Comparison of ENCODE assay signal across 14 cellular contexts in the genomic region with DNA sequence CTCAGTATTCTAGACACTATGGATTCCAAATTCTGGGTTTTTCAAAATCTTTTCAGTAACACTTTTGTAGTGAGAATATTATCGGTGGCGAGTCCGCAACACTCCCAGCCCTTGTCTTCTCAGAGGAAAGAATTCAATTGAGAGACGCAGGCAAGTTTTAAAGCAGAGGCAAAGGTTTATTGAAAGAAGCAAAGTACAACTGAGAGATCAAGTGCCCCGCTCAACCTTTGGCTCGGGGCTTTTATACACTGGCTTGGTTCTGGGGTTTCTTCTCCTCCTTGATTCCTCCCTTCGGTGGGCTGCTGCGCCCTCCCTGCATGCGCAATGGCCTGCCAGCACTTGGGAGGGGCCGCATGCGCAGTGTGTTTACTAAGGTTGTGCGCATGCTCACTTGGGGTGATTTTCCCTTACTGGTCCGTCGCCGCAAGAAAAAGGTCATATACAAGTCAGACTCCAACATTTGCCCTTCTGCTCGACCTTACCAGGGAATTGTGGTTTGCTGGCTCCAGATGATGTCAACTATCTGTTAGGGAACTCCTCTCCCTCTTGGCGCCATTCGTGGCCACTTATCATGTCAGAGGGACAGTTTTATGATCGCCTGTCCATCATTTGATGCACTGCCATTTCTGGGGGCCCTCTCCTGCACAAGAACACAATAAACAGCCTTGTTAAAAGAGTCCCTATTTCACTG. TPM values are rescaled to one million over a fixed set of nuclear protein-coding genes. Genes with fewer than 3 reads are reported as not detected.
A peak's percentile ranks its signal among the peaks of the same experiment; 100 is the strongest.
DNase-seq lines count a peak whose midpoint lies in the region; ATAC-seq and TF ChIP-seq lines count a peak whose summit lies in the region.
"Had no signal": no experiment of that assay in that cellular context is flagged by ENCODE, and none has a peak within 500 bp of the region (broad histone marks: within the 10 kb centered on the region; RNA-seq: fewer than 3 reads in every experiment).

No MANE protein-coding gene starts in this region.

- DNase-seq in AG04450 (ENCODE audit: low read depth, low spot score) (peak; percentile 18), NCI-H2227 (lab: John Stamatoyannopoulos, UW; ENCODE audit: unreplicated experiment) (peak; percentile 74), fibroblast of mammary gland (ENCODE audit: low read depth) (peak; percentile 74), osteoblast (ENCODE audit: insufficient read length, low spot score, missing footprints) (no peak), immature natural killer cell (no peak), GM13977 (ENCODE audit: low spot score) (no peak)
- DNase-seq: activated T-cell treated with anti-CD3 and anti-CD28 coated beads, Interleukin-2, amount 50 U/mL, for 72 hours; cerebellar nuclear complex; NCI-H1694 treated with DMSO at 0.1 percent for 48 hours; stimulated activated CD4-positive, alpha-beta T cell treated with anti-CD3 and anti-CD28 coated beads, Interleukin-2, amount 100 ng/mL, for 24 hours; WERI-Rb-1 had no signal

- H3K4me2 ChIP-seq in osteoblast (ENCODE audit: insufficient read depth, low read length), result peak overlapping the region; percentile 61

- H3K27me3 Mint-ChIP-seq in immature natural killer cell (ENCODE audit: low read depth in 3 of 3), result peaks cover 0 to 8% (median 0%) of the 10 kb centered on the region in 3 donors

- peaks cover 0 to under 1% (median 0%) of the 10 kb centered on the region in 3 donors for H3K36me3 Mint-ChIP-seq in immature natural killer cell

- H3K27ac ChIP-seq in AG04450 (ENCODE audit: low read depth, low read length) (no peak overlapping the region), osteoblast (ENCODE audit: low read depth, low read length) (no peak overlapping the region)
- H3K27ac ChIP-seq: HL-60, WERI-Rb-1 had no signal

- no peak for TF ChIP-seq CTCF in AG04450 (IDR thresholded peaks at IDR 0.05; ENCODE audit: low read depth, low read length)
- no peak for TF ChIP-seq CTCF in fibroblast of mammary gland (conservative IDR thresholded peaks at IDR 0.05; ENCODE audit: control insufficient read depth, insufficient read depth, low read depth, low read length)
- TF ChIP-seq CTCF in osteoblast (IDR thresholded peaks at IDR 0.05; ENCODE audit: extremely low read depth, low read depth, low read length), result no peak
- TF ChIP-seq CTCF in GM13977 (IDR thresholded peaks at IDR 0.05; ENCODE audit: extremely low read depth, insufficient read depth, missing control alignments), result no peak

- H4K20me1 ChIP-seq in osteoblast (ENCODE audit: insufficient read depth, low read length), result no peaks in the 10 kb centered on the region

- ATAC-seq in HG03025 (IDR thresholded peaks at IDR 0.05; ENCODE audit: low FRiP score, unreplicated experiment) (no peak), GM18907 (IDR thresholded peaks at IDR 0.05; ENCODE audit: unreplicated experiment) (no peak)
- ATAC-seq: activated T-cell treated with anti-CD3 and anti-CD28 coated beads, Interleukin-2, amount 50 U/mL, for 72 hours had no signal

- no peak overlapping the region for H3K27ac Mint-ChIP-seq in immature natural killer cell
- H3K27ac Mint-ChIP-seq: activated T-cell treated with anti-CD3 and anti-CD28 coated beads, Interleukin-2, amount 50 U/mL, for 72 hours had no signal

- no peaks in the 10 kb centered on the region for H3K36me3 ChIP-seq in osteoblast (ENCODE audit: insufficient read depth, low read length)
- H3K36me3 ChIP-seq: WERI-Rb-1 had no signal

- CTCF ChIA-PET in AG04450 (lab: Charles Lee), result no interaction called here

- H3K79me2 ChIP-seq in osteoblast (ENCODE audit: insufficient read depth, low read length), result no peaks in the 10 kb centered on the region

- H3K4me3 Mint-ChIP-seq in immature natural killer cell, result no peak overlapping the region
- H3K4me3 Mint-ChIP-seq: activated T-cell treated with anti-CD3 and anti-CD28 coated beads, Interleukin-2, amount 50 U/mL, for 72 hours had no signal

- no peaks in the 10 kb centered on the region for H3K4me1 Mint-ChIP-seq in immature natural killer cell

- H2AFZ ChIP-seq in osteoblast (ENCODE audit: low read length), result peak overlapping the region; percentile 73

- H3K4me1 ChIP-seq in osteoblast (ENCODE audit: insufficient read depth, low read length), result no peaks in the 10 kb centered on the region

- peaks cover 0 to 6% (median 0%) of the 10 kb centered on the region in 6 donors for H3K9me3 Mint-ChIP-seq in immature natural killer cell

- POLR2A ChIA-PET in AG04450 (lab: Yijun Ruan, JAX), result no interaction called here

- in situ Hi-C loops in GM13977 (cut with MboI; ENCODE audit: low pct_unique_long_range_greater_than_20kb, low sequenced_read_pairs, unreplicated experiment), result no loop called here

- peak overlapping the region; percentile 10 for H3K4me3 ChIP-seq in AG04450 (ENCODE audit: low read depth, low read length)
- H3K4me3 ChIP-seq in fibroblast of mammary gland (ENCODE audit: control insufficient read depth, low read depth, low read length), result peak overlapping the region; percentile 21
- peak overlapping the region; percentile 49 for H3K4me3 ChIP-seq in osteoblast (ENCODE audit: insufficient read depth, low read length)

- H3K27me3 ChIP-seq in AG04450 (ENCODE audit: control insufficient read depth, insufficient read depth, low read length) (peaks cover 11% of the 10 kb centered on the region), osteoblast (ENCODE audit: insufficient read depth, low read length) (peaks cover 17% of the 10 kb centered on the region)

- H3K9me3 ChIP-seq in AG04450 (ENCODE audit: control insufficient read depth, insufficient read depth, low read length) (no peaks in the 10 kb centered on the region; the same call in 1 of the 2 replicates), osteoblast (ENCODE audit: low read depth, low read length) (no peaks in the 10 kb centered on the region)

RNA-seq across cellular contexts. Expression of gene LBP, which starts 3.0 kb away (rescaled TPM):
- not detected in 2 replicates for polyA plus RNA-seq in AG04450 (2011; rRNA removed)
- not detected in 2 replicates for polyA minus RNA-seq in AG04450 (2011; rRNA and poly(A)+ RNA removed)
- total RNA-seq in osteoblast, result 1.8 and 2.9 TPM in 2 replicates
- not detected for polyA plus RNA-seq in immature natural killer cell
- total RNA-seq: activated T-cell treated with anti-CD3 and anti-CD28 coated beads, Interleukin-2, amount 50 U/mL, for 72 hours had no signal

RNA-seq across cellular contexts. Expression of gene BPI, which starts 39.3 kb away (rescaled TPM):
- polyA plus RNA-seq in AG04450 (2011; rRNA removed) (0.04 and 0.12 TPM in 2 replicates), immature natural killer cell (not detected)
- 0.32 TPM in 1 of 2 replicates, not detected in the other for polyA minus RNA-seq in AG04450 (2011; rRNA and poly(A)+ RNA removed)
- total RNA-seq in osteoblast, result under 0.01 TPM in 1 of 2 replicates, not detected in the other
- total RNA-seq: activated T-cell treated with anti-CD3 and anti-CD28 coated beads, Interleukin-2, amount 50 U/mL, for 72 hours had no signal

Comparison
In these comparisons a context has a peak if more than half of its experiments do, and no peak if none do; other contexts are left out.
1. DNase-seq: peak in AG04450 (single experiment), NCI-H2227 (single experiment) and fibroblast of mammary gland (single experiment); none in osteoblast (single experiment), immature natural killer cell (0 of 3) and GM13977 (single experiment).
2. Peak in every context shown above with its lines, with median percentiles within 50 percentile points of each other: H3K4me3 ChIP-seq.